ENCODE assay signal across 1 cellular context in the genomic region with DNA sequence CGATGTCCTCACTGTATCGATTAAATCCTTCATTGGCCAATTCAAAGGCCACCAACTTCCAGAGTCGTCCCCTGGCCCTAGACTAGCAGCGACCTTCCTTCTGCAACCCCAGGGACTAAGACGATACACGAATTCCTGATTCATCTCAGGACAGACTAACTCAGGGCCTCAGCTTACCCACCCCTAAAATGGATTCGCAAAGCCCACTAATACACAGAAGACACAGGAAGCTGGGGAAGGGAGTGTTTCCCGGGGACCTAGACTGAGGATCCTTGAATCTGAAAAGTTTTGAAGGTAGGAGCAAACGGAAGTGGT.
TF ChIP-seq lines count a peak whose summit lies in the region.

No MANE protein-coding gene starts in this region.

TF ChIP-seq in HepG2, 621 proteins besides CTCF, POLR2A, EP300 and RAD21 (continued from another document and continues in another):
- TF ChIP-seq, protein P1, sequence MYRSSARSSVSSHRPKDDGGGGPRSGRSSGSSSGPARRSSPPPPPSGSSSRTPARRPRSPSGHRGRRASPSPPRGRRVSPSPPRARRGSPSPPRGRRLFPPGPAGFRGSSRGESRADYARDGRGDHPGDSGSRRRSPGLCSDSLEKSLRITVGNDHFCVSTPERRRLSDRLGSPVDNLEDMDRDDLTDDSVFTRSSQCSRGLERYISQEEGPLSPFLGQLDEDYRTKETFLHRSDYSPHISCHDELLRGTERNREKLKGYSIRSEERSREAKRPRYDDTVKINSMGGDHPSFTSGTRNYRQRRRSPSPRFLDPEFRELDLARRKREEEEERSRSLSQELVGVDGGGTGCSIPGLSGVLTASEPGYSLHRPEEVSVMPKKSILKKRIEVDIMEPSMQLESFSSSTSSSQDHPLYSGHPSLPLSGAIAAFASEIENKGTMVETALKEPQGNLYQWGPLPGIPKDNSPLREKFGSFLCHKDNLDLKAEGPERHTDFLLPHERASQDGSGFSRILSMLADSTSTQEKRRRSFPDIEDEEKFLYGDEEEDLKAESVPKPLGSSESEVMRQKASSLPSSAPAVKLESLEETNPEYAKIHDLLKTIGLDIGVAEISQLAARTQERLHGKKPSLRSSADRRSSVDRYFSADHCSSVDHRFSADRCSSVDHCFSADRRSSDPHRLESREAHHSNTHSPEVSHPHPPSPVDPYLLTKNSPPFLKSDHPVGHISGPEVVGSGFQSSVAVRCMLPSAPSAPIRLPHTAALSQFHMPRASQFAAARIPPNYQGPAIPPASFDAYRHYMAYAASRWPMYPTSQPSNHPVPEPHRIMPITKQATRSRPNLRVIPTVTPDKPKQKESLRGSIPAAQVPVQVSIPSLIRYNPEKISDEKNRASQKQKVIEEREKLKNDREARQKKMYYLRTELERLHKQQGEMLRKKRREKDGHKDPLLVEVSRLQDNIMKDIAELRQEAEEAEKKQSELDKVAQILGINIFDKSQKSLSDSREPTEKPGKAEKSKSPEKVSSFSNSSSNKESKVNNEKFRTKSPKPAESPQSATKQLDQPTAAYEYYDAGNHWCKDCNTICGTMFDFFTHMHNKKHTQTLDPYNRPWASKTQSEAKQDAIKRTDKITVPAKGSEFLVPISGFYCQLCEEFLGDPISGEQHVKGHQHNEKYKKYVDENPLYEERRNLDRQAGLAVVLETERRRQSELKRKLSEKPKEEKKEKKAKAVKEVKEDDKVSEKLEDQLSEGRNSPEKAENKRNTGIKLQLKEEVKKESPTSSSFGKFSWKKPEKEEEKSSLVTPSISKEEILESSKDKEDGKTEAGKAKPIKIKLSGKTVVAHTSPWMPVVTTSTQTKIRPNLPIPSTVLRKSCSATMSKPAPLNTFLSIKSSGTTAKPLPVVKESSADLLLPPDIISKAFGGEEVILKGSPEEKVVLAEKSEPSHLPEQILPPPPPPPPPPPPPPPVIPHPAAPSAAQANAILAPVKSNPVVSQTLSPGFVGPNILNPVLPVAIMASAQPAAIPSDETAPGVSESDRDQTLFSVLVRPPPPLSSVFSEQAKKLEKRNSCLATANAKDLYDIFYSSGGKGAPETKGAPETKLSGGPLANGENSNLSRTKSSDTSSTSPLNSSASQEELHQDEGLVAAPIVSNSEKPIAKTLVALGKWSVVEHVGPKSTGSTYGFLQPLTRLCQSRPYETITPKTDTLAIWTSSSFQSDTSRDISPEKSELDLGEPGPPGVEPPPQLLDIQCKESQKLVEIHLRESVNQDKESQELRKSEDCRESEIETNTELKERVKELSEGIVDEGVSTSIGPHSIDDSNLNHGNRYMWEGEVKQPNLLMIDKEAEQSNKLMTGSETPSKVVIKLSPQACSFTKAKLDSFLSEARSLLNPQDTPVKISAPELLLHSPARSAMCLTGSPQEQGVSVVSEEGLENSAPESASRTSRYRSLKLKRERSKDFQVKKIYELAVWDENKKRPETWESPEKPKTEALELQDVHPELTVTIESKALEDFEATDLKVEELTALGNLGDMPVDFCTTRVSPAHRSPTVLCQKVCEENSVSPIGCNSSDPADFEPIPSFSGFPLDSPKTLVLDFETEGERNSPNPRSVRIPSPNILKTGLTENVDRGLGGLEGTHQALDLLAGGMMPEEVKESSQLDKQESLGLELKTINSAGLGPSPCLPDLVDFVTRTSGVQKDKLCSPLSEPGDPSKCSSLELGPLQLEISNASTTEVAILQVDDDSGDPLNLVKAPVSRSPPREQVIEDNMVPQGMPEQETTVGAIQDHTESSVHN (CRISPR knock-in tag; IDR thresholded peaks at IDR 0.05): no peak
- TF ChIP-seq, protein P2, sequence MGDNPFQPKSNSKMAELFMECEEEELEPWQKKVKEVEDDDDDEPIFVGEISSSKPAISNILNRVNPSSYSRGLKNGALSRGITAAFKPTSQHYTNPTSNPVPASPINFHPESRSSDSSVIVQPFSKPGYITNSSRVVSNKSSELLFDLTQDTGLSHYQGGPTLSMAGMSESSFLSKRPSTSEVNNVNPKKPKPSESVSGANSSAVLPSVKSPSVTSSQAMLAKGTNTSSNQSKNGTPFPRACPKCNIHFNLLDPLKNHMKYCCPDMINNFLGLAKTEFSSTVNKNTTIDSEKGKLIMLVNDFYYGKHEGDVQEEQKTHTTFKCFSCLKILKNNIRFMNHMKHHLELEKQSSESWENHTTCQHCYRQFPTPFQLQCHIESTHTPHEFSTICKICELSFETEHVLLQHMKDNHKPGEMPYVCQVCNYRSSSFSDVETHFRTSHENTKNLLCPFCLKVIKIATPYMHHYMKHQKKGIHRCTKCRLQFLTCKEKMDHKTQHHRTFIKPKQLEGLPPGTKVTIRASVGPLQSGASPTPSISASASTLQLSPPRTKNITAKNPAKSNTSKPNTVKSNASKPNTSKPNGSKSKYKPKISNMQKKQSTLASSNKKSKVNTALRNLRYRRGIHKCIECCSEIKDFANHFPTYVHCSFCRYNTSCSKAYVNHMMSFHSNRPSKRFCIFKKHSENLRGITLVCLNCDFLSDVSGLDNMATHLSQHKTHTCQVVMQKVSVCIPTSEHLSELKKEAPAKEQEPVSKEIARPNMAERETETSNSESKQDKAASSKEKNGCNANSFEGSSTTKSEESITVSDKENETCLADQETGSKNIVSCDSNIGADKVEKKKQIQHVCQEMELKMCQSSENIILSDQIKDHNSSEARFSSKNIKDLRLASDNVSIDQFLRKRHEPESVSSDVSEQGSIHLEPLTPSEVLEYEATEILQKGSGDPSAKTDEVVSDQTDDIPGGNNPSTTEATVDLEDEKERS (CRISPR knock-in tag; IDR thresholded peaks at IDR 0.05): peak; percentile 1; the same call in 1 of the 2 replicates
- TF ChIP-seq GFI1 (CRISPR knock-in tag; IDR thresholded peaks at IDR 0.05; ENCODE audit: borderline replicate concordance) (0 out of 2 replicates have a peak, but pooled peaks have one; percentile 17), BRD4 (CRISPR knock-in tag; IDR thresholded peaks at IDR 0.05) (no peak), ATAD3A (CRISPR knock-in tag; IDR thresholded peaks at IDR 0.05) (no peak), ZNF552 (CRISPR knock-in tag; IDR thresholded peaks at IDR 0.05; ENCODE audit: borderline replicate concordance) (no peak), ISX (CRISPR knock-in tag; conservative IDR thresholded peaks at IDR 0.05) (no peak), ZMYM3 (CRISPR knock-in tag; IDR thresholded peaks at IDR 0.05) (peak; percentile 79), KLF16 (CRISPR knock-in tag; IDR thresholded peaks at IDR 0.05) (0 out of 4 replicates have a peak, but pooled peaks of 1 of the 2 experiments have one; percentile 6), KDM5A (IDR thresholded peaks at IDR 0.05; ENCODE audit: borderline replicate concordance, low read length) (no peak), TBP (CRISPR knock-in tag; IDR thresholded peaks at IDR 0.05) (no peak), ZFP90 (CRISPR knock-in tag; IDR thresholded peaks at IDR 0.05; ENCODE audit: borderline replicate concordance) (0 out of 2 replicates have a peak, but pooled peaks have one; percentile 14), ATF7 (IDR thresholded peaks at IDR 0.05) (no peak), ATF7 (CRISPR knock-in tag; IDR thresholded peaks at IDR 0.05) (no peak), CENPX (CRISPR knock-in tag; IDR thresholded peaks at IDR 0.05) (no peak), DR1 (CRISPR knock-in tag; IDR thresholded peaks at IDR 0.05) (0 out of 2 replicates have a peak, but pooled peaks have one; percentile 15), XBP1 (CRISPR knock-in tag; IDR thresholded peaks at IDR 0.05) (no peak), KDM1A (CRISPR knock-in tag; IDR thresholded peaks at IDR 0.05) (peak; percentile 51; the same call in 1 of the 2 replicates), TCF12 (IDR thresholded peaks at IDR 0.05) (no peak), TCF12 (CRISPR knock-in tag; IDR thresholded peaks at IDR 0.05) (no peak), BORCS8-MEF2B (CRISPR knock-in tag; IDR thresholded peaks at IDR 0.05) (no peak), SRY (CRISPR knock-in tag; IDR thresholded peaks at IDR 0.05) (peak; percentile 7; the same call in 1 of the 2 replicates), EHMT2 (IDR thresholded peaks at IDR 0.05; ENCODE audit: borderline replicate concordance, low read depth, low read length) (no peak), CC2D1A (CRISPR knock-in tag; IDR thresholded peaks at IDR 0.05) (no peak), MIXL1 (CRISPR knock-in tag; IDR thresholded peaks at IDR 0.05) (0 out of 2 replicates have a peak, but pooled peaks have one; percentile 5), CREM (IDR thresholded peaks at IDR 0.05) (no peak), CREM (CRISPR knock-in tag; IDR thresholded peaks at IDR 0.05) (no peak), SOX6 (IDR thresholded peaks at IDR 0.05) (no peak), SOX6 (CRISPR knock-in tag; IDR thresholded peaks at IDR 0.05) (no peak), ZNF446 (CRISPR knock-in tag; IDR thresholded peaks at IDR 0.05) (no peak), MYNN (CRISPR knock-in tag; IDR thresholded peaks at IDR 0.05; ENCODE audit: low read depth) (0 out of 2 replicates have a peak, but pooled peaks have one; percentile 9), MAFK (conservative IDR thresholded peaks at IDR 0.05 in 1 of 2, IDR thresholded peaks at IDR 0.05 in 1 of 2; ENCODE audit: low read length in 2 of 2) (no peak), SMAD3 (CRISPR knock-in tag; IDR thresholded peaks at IDR 0.05) (no peak), ZNF629 (CRISPR knock-in tag; conservative IDR thresholded peaks at IDR 0.05) (peak; percentile 97)
- TF ChIP-seq, protein P3, sequence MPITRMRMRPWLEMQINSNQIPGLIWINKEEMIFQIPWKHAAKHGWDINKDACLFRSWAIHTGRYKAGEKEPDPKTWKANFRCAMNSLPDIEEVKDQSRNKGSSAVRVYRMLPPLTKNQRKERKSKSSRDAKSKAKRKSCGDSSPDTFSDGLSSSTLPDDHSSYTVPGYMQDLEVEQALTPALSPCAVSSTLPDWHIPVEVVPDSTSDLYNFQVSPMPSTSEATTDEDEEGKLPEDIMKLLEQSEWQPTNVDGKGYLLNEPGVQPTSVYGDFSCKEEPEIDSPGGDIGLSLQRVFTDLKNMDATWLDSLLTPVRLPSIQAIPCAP (CRISPR knock-in tag; IDR thresholded peaks at IDR 0.05; ENCODE audit: low read depth): no peak
- TF ChIP-seq, protein P4, sequence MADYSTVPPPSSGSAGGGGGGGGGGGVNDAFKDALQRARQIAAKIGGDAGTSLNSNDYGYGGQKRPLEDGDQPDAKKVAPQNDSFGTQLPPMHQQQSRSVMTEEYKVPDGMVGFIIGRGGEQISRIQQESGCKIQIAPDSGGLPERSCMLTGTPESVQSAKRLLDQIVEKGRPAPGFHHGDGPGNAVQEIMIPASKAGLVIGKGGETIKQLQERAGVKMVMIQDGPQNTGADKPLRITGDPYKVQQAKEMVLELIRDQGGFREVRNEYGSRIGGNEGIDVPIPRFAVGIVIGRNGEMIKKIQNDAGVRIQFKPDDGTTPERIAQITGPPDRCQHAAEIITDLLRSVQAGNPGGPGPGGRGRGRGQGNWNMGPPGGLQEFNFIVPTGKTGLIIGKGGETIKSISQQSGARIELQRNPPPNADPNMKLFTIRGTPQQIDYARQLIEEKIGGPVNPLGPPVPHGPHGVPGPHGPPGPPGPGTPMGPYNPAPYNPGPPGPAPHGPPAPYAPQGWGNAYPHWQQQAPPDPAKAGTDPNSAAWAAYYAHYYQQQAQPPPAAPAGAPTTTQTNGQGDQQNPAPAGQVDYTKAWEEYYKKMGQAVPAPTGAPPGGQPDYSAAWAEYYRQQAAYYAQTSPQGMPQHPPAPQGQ (CRISPR knock-in tag; IDR thresholded peaks at IDR 0.05; ENCODE audit: borderline replicate concordance): no peak
- TF ChIP-seq, protein P5, sequence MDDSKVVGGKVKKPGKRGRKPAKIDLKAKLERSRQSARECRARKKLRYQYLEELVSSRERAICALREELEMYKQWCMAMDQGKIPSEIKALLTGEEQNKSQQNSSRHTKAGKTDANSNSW (CRISPR knock-in tag; IDR thresholded peaks at IDR 0.05; ENCODE audit: borderline replicate concordance): no peak
- TF ChIP-seq, protein P6, sequence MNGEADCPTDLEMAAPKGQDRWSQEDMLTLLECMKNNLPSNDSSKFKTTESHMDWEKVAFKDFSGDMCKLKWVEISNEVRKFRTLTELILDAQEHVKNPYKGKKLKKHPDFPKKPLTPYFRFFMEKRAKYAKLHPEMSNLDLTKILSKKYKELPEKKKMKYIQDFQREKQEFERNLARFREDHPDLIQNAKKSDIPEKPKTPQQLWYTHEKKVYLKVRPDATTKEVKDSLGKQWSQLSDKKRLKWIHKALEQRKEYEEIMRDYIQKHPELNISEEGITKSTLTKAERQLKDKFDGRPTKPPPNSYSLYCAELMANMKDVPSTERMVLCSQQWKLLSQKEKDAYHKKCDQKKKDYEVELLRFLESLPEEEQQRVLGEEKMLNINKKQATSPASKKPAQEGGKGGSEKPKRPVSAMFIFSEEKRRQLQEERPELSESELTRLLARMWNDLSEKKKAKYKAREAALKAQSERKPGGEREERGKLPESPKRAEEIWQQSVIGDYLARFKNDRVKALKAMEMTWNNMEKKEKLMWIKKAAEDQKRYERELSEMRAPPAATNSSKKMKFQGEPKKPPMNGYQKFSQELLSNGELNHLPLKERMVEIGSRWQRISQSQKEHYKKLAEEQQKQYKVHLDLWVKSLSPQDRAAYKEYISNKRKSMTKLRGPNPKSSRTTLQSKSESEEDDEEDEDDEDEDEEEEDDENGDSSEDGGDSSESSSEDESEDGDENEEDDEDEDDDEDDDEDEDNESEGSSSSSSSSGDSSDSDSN (CRISPR knock-in tag; IDR thresholded peaks at IDR 0.05): no peak
- TF ChIP-seq, protein P7, sequence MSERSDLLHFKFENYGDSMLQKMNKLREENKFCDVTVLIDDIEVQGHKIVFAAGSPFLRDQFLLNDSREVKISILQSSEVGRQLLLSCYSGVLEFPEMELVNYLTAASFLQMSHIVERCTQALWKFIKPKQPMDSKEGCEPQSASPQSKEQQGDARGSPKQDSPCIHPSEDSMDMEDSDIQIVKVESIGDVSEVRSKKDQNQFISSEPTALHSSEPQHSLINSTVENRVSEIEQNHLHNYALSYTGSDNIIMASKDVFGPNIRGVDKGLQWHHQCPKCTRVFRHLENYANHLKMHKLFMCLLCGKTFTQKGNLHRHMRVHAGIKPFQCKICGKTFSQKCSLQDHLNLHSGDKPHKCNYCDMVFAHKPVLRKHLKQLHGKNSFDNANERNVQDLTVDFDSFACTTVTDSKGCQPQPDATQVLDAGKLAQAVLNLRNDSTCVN (CRISPR knock-in tag; IDR thresholded peaks at IDR 0.05; ENCODE audit: borderline replicate concordance): no peak
